Comparison of ENCODE assay signal across 24 cellular contexts in the genomic region with DNA sequence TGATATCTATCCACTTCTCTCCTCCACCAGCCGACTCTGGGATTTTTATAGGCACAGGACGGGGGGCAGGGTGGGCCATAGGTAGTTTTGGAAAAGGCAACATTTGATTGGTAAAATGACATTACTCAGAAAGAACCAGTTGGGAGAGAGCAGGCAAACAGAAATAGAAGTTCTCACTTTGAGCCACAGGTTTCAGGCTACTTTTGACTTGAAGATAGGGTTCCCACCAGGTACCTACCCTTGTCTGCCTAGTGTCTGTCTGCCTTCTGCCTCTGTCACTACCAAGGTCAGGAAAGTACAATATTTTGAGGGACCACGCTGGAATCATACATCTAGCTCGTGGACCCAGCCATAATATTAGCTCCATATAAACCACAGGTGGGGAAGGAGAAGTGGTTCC.
"Had no signal": no experiment of that assay in that cellular context is flagged by ENCODE, and none has a peak within 500 bp of the region (broad histone marks: within the 10 kb centered on the region; RNA-seq: fewer than 3 reads in every experiment).

No MANE protein-coding gene starts in this region.

- H3K4me2 ChIP-seq: PC-9 had no signal

- H3K9me3 ChIP-seq: Peyer's patch, SJSA1 had no signal

- H3K27me3 ChIP-seq: Peyer's patch, SJSA1 had no signal

- ATAC-seq: T-cell had no signal

- DNase-seq: KBM-7; MV-4-11; NCI-H1048; NCI-H1105 treated with DMSO at 0.1 percent for 48 hours; NCI-H1417 treated with DMSO at 0.1 percent for 48 hours; NCI-H146; NCI-H1694 treated with DMSO at 0.1 percent for 48 hours; NCI-H1930; NCI-H2081; NCI-H2107; NCI-H2227 treated with DMSO at 0.1 percent for 48 hours; NCI-H510A; NCI-H524 treated with DMSO at 0.1 percent for 48 hours; NCI-H69; NCI-H774; NK-92 treated with Interleukin-12 subunit alpha and Interleukin-12 subunit beta, amount 100 ng/mL, for 24 hours; OCI-M1; PC-9; Peyer's patch; Right ventricle myocardium superior; SIG-M5; T-cell had no signal

- H2AFZ ChIP-seq: PC-9 had no signal

- H3K36me3 ChIP-seq: Peyer's patch, SJSA1 had no signal

- H3K4me3 ChIP-seq: PC-9, Peyer's patch, SJSA1, SK-N-MC had no signal

- H3K4me1 ChIP-seq: Peyer's patch, SJSA1 had no signal

- H3K27ac ChIP-seq: PC-9, Peyer's patch, SJSA1, SK-N-MC had no signal
